In the genomic region with DNA sequence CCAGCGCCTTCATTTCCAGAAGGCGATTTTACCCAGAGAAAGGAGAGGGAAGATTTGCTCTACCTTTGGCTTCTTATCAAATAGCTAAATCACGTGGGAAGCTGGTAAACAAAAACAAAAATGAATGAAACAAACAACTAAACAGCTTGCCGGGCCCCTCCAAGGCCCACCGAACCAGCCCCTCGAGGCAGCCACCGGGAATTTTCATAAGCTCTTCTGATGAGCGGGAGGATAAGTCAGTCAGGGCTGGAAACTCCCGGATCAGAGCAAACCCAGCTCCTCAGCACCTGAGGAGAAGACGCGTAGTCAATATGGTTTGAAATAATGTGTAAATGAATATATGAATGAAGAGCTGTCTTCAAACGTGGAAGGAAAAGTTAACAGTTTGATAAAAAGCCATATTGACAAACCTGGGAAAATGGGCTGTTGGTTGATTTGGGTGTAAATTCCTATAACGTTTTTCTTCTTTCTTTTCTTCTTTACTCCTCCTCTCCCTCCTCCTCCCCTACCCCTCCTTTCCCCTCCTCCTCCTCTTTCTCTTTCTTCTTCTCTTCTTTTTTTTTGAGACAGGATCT, we compare ENCODE assay signal across 1 cellular context.
TF ChIP-seq lines count a peak whose summit lies in the region.

No MANE protein-coding gene starts in this region.

TF ChIP-seq in SK-N-SH treated with all-trans-retinoic acid at 6 μM for 48 hours, 23 proteins besides CTCF, POLR2A, EP300 and RAD21 (continued from another document):
- TF ChIP-seq, protein P1, sequence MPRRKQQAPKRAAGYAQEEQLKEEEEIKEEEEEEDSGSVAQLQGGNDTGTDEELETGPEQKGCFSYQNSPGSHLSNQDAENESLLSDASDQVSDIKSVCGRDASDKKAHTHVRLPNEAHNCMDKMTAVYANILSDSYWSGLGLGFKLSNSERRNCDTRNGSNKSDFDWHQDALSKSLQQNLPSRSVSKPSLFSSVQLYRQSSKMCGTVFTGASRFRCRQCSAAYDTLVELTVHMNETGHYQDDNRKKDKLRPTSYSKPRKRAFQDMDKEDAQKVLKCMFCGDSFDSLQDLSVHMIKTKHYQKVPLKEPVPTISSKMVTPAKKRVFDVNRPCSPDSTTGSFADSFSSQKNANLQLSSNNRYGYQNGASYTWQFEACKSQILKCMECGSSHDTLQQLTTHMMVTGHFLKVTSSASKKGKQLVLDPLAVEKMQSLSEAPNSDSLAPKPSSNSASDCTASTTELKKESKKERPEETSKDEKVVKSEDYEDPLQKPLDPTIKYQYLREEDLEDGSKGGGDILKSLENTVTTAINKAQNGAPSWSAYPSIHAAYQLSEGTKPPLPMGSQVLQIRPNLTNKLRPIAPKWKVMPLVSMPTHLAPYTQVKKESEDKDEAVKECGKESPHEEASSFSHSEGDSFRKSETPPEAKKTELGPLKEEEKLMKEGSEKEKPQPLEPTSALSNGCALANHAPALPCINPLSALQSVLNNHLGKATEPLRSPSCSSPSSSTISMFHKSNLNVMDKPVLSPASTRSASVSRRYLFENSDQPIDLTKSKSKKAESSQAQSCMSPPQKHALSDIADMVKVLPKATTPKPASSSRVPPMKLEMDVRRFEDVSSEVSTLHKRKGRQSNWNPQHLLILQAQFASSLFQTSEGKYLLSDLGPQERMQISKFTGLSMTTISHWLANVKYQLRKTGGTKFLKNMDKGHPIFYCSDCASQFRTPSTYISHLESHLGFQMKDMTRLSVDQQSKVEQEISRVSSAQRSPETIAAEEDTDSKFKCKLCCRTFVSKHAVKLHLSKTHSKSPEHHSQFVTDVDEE (CRISPR knock-in tag; IDR thresholded peaks at IDR 0.05): no peak
- no peak for TF ChIP-seq RARB (CRISPR knock-in tag; IDR thresholded peaks at IDR 0.05)
- no peak for TF ChIP-seq ZC3H10 (CRISPR knock-in tag; IDR thresholded peaks at IDR 0.05)
- TF ChIP-seq, protein P2, sequence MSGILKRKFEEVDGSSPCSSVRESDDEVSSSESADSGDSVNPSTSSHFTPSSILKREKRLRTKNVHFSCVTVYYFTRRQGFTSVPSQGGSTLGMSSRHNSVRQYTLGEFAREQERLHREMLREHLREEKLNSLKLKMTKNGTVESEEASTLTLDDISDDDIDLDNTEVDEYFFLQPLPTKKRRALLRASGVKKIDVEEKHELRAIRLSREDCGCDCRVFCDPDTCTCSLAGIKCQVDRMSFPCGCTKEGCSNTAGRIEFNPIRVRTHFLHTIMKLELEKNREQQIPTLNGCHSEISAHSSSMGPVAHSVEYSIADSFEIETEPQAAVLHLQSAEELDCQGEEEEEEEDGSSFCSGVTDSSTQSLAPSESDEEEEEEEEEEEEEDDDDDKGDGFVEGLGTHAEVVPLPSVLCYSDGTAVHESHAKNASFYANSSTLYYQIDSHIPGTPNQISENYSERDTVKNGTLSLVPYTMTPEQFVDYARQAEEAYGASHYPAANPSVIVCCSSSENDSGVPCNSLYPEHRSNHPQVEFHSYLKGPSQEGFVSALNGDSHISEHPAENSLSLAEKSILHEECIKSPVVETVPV (CRISPR knock-in tag; IDR thresholded peaks at IDR 0.05): no peak
- TF ChIP-seq CSDC2 (CRISPR knock-in tag; IDR thresholded peaks at IDR 0.05): no peak
- TF ChIP-seq ISL1 (CRISPR knock-in tag; IDR thresholded peaks at IDR 0.05): no peak
- TF ChIP-seq, protein P3, sequence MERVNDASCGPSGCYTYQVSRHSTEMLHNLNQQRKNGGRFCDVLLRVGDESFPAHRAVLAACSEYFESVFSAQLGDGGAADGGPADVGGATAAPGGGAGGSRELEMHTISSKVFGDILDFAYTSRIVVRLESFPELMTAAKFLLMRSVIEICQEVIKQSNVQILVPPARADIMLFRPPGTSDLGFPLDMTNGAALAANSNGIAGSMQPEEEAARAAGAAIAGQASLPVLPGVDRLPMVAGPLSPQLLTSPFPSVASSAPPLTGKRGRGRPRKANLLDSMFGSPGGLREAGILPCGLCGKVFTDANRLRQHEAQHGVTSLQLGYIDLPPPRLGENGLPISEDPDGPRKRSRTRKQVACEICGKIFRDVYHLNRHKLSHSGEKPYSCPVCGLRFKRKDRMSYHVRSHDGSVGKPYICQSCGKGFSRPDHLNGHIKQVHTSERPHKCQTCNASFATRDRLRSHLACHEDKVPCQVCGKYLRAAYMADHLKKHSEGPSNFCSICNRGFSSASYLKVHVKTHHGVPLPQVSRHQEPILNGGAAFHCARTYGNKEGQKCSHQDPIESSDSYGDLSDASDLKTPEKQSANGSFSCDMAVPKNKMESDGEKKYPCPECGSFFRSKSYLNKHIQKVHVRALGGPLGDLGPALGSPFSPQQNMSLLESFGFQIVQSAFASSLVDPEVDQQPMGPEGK (CRISPR knock-in tag; IDR thresholded peaks at IDR 0.05; ENCODE audit: borderline replicate concordance): no peak
- TF ChIP-seq ZFP3 (CRISPR knock-in tag; IDR thresholded peaks at IDR 0.05): no peak
- TF ChIP-seq PPARA (CRISPR knock-in tag; IDR thresholded peaks at IDR 0.05; ENCODE audit: borderline replicate concordance): no peak
- no peak for TF ChIP-seq OSR1 (CRISPR knock-in tag; IDR thresholded peaks at IDR 0.05)
- TF ChIP-seq TCF4 (CRISPR knock-in tag; IDR thresholded peaks at IDR 0.05; ENCODE audit: borderline replicate concordance): no peak
- TF ChIP-seq GLIS3 (CRISPR knock-in tag; IDR thresholded peaks at IDR 0.05): no peak
- no peak for TF ChIP-seq ZNF8 (CRISPR knock-in tag; IDR thresholded peaks at IDR 0.05)
- no peak for TF ChIP-seq ARNTL (CRISPR knock-in tag; IDR thresholded peaks at IDR 0.05; ENCODE audit: borderline replicate concordance, low read depth)
